Comparison of ENCODE assay signal across 10 cellular contexts in the genomic region with DNA sequence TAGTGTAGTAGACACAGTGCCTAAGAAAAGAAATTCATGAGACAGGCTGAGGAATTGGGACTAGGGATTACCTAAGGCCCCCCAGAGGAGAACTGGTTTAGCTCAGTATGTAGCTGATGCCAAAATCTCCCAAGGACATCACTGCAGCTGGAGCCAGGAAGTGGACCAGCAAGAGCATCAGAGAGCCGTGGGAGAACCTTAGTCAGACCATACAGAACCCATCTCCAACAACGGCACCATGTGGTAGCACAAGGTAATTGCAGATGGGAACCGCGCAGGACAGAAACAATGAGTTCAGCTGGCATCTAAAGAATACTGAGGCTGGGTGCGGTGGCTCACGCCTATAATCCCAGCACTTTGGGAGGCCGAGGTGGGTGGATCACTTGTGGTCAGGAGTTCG.
DNase-seq lines count a peak whose midpoint lies in the region; ATAC-seq and TF ChIP-seq lines count a peak whose summit lies in the region.
"Had no signal": no experiment of that assay in that cellular context is flagged by ENCODE, and none has a peak within 500 bp of the region (broad histone marks: within the 10 kb centered on the region; RNA-seq: fewer than 3 reads in every experiment).

No MANE protein-coding gene starts in this region.

- H2AK5ac ChIP-seq in IMR-90 (ENCODE audit: low read depth, low read length) (no peak overlapping the region), mesenchymal stem cell (ENCODE audit: low read length, severe bottlenecking) (no peak overlapping the region)

- H2AFZ ChIP-seq in IMR-90 (replicated peaks; ENCODE audit: low read length, poor library complexity) (no peak overlapping the region), mesenchymal stem cell (ENCODE audit: low read depth, low read length) (no peak overlapping the region)

- no peak for ATAC-seq in IMR-90 (ENCODE audit: low read depth)

- H3K27me3 ChIP-seq in IMR-90 (ENCODE audit: control insufficient read depth, insufficient read depth, low read length) (no peaks in the 10 kb centered on the region), mesenchymal stem cell (ENCODE audit: control insufficient read depth in 1 of 2, insufficient read depth in 1 of 2, low read length in 2 of 2) (no peaks in the 10 kb centered on the region), dorsolateral prefrontal cortex (peaks cover 0 to 3% (median 0%) of the 10 kb centered on the region in 45 donors), transverse colon (no peaks in the 10 kb centered on the region)

- no peak overlapping the region for H2BK20ac ChIP-seq in IMR-90 (ENCODE audit: low read depth, low read length)

- DNase-seq in DMS 273 (lab: John Stamatoyannopoulos, UW; ENCODE audit: unreplicated experiment): peak; percentile 13
- DNase-seq in DMS 273 treated with DMSO at 0.1 percent for 48 hours (lab: John Stamatoyannopoulos, UW): no peak
- DNase-seq in IMR-90: peak; percentile 12
- DNase-seq in astrocyte of the cerebellum (ENCODE audit: low read depth): no peak
- no peak for DNase-seq in mesenchymal stem cell
- DNase-seq in dorsolateral prefrontal cortex: no peak
- no peak for DNase-seq in transverse colon
- no peak for DNase-seq in NK-92 (lab: John Stamatoyannopoulos, UW; ENCODE audit: unreplicated experiment)
- DNase-seq: activated CD4-positive, alpha-beta T cell treated with anti-CD3 and anti-CD28 coated beads for 4 hours; caudate nucleus had no signal

- H2BK12ac ChIP-seq in mesenchymal stem cell (ENCODE audit: low read length in 2 of 2): no peak overlapping the region

- H3K4me3 ChIP-seq in IMR-90 (ENCODE audit: insufficient read depth, low read depth, low read length) (no peak overlapping the region), astrocyte of the cerebellum (ENCODE audit: low read depth, low read length) (no peak overlapping the region), mesenchymal stem cell (ENCODE audit: insufficient read depth in 1 of 2, low read depth in 1 of 2, low read length in 2 of 2) (no peak overlapping the region), dorsolateral prefrontal cortex (no peak overlapping the region), transverse colon (no peak overlapping the region)

- no peak for TF ChIP-seq EP300 in transverse colon (IDR thresholded peaks at IDR 0.05; ENCODE audit: low read depth)

- H4K5ac ChIP-seq in IMR-90 (ENCODE audit: low read depth, low read length): no peak overlapping the region

- 20% methylated on average over 1 of the region's 8 CpGs; no CpG with 5 or more reads in 1 of the 2 experiments for WGBS in IMR-90 (ENCODE audit: extremely low coverage in 2 of 2, insufficient read length in 1 of 2), 2 experiments
- 33% methylated on average over 7 of the region's 8 CpGs for WGBS in mesenchymal stem cell
- 40 to 59% methylated on average over 1 to 8 of the region's 8 CpGs for WGBS in transverse colon (ENCODE audit: low coverage in 1 of 2), 2 donors

- no peak overlapping the region for H2AK9ac ChIP-seq in IMR-90 (replicated peaks; ENCODE audit: low read depth, low read length, poor library complexity)

- no peaks in the 10 kb centered on the region for H3K36me3 ChIP-seq in IMR-90 (ENCODE audit: control insufficient read depth, insufficient read depth, low read length)
- no peaks in the 10 kb centered on the region for H3K36me3 ChIP-seq in mesenchymal stem cell (ENCODE audit: control insufficient read depth in 1 of 2, insufficient read depth in 2 of 2, low read depth in 1 of 2, low read length in 2 of 2)
- no peaks in the 10 kb centered on the region for H3K36me3 ChIP-seq in transverse colon

- in situ Hi-C loops in IMR-90 (cut with MboI; ENCODE audit: low sequenced_read_pairs) (no loop called here), astrocyte of the cerebellum (cut with HindIII; ENCODE audit: low sequenced_read_pairs) (no loop called here), transverse colon (cut with MboI; ENCODE audit: low pct_ligation_motif_present in 1 of 4, low pct_unique_long_range_greater_than_20kb in 1 of 4, low sequenced_read_pairs in 3 of 4) (no loop called here)

- H3K4me1 ChIP-seq in IMR-90 (ENCODE audit: control insufficient read depth, insufficient read depth, low read length) (peaks cover 6% of the 10 kb centered on the region; the same call in 1 of the 2 replicates), mesenchymal stem cell (ENCODE audit: control insufficient read depth, insufficient read depth, low read depth, low read length) (peaks cover 3% of the 10 kb centered on the region), transverse colon (no peaks in the 10 kb centered on the region)

- H3K14ac ChIP-seq in IMR-90 (replicated peaks; ENCODE audit: low read depth, low read length): no peak overlapping the region
- H3K14ac ChIP-seq in mesenchymal stem cell (ENCODE audit: low read length in 2 of 2): no peak overlapping the region

- peaks cover 8% of the 10 kb centered on the region for H3K9me1 ChIP-seq in IMR-90 (ENCODE audit: insufficient read depth, low read length)

- dilution Hi-C loops in IMR-90 (cut with HindIII; ENCODE audit: low sequenced_read_pairs, unreplicated experiment): no loop called here

- no peak overlapping the region for H3K56ac ChIP-seq in IMR-90 (ENCODE audit: extremely low read depth, insufficient read depth, low read length)

- TF ChIP-seq RAD21 in IMR-90 (IDR thresholded peaks at IDR 0.05; ENCODE audit: low read length): no peak; the same call in 1 of the 2 replicates

- H2BK5ac ChIP-seq in IMR-90 (ENCODE audit: low read depth, low read length, poor library complexity, severe bottlenecking) (no peak overlapping the region), mesenchymal stem cell (ENCODE audit: low read depth, low read length, poor library complexity, severe bottlenecking) (no peak overlapping the region)

- no peak overlapping the region for H3K4ac ChIP-seq in IMR-90 (ENCODE audit: low read depth, low read length)
- H3K4ac ChIP-seq in mesenchymal stem cell (ENCODE audit: low read depth in 1 of 2, low read length in 2 of 2): no peak overlapping the region

- H3K79me1 ChIP-seq in IMR-90 (ENCODE audit: low read depth in 1 of 2, low read length in 2 of 2) (no peaks in the 10 kb centered on the region), mesenchymal stem cell (replicated peaks; ENCODE audit: low read length, poor library complexity, severe bottlenecking) (no peaks in the 10 kb centered on the region)

- no peak overlapping the region for H3K27ac ChIP-seq in IMR-90 (ENCODE audit: insufficient read depth, low read length)
- no peak overlapping the region for H3K27ac ChIP-seq in mesenchymal stem cell (ENCODE audit: low read length, poor library complexity, severe bottlenecking)
- H3K27ac ChIP-seq in dorsolateral prefrontal cortex: no peak overlapping the region
- H3K27ac ChIP-seq in transverse colon: no peak overlapping the region

- H2BK15ac ChIP-seq in IMR-90 (ENCODE audit: low read depth, low read length) (no peak overlapping the region), mesenchymal stem cell (ENCODE audit: low read depth, poor library complexity, severe bottlenecking) (peak overlapping the region; percentile 40)

- H3K18ac ChIP-seq in IMR-90 (ENCODE audit: low read depth, low read length) (no peak overlapping the region), mesenchymal stem cell (ENCODE audit: low read depth in 1 of 2, low read length in 2 of 2) (no peak overlapping the region)

- H3K9me3 ChIP-seq in IMR-90 (ENCODE audit: control insufficient read depth, insufficient read depth, low read length): no peaks in the 10 kb centered on the region
- peaks cover 19% of the 10 kb centered on the region for H3K9me3 ChIP-seq in mesenchymal stem cell (ENCODE audit: control insufficient read depth, low read length)
- H3K9me3 ChIP-seq in transverse colon: no peaks in the 10 kb centered on the region

- 0 out of 2 replicates have a peak, but pooled peaks have one; percentile 18 for TF ChIP-seq CTCF in IMR-90 (conservative IDR thresholded peaks at IDR 0.05; ENCODE audit: low read depth, low read length)
- peak; percentile 20 for TF ChIP-seq CTCF in astrocyte of the cerebellum (IDR thresholded peaks at IDR 0.05; ENCODE audit: low read depth, low read length, missing control alignments)
- TF ChIP-seq CTCF in dorsolateral prefrontal cortex (IDR thresholded peaks at IDR 0.05 in 54 of 56, conservative IDR thresholded peaks at IDR 0.05 in 2 of 56; ENCODE audit: low read depth in 1 of 56, partially characterized antibody in 56 of 56): no peak
- no peak for TF ChIP-seq CTCF in transverse colon (IDR thresholded peaks at IDR 0.05)

- H3K9ac ChIP-seq in IMR-90 (ENCODE audit: low read depth, low read length) (no peak overlapping the region), mesenchymal stem cell (ENCODE audit: low read length) (no peak overlapping the region)

- H3K23ac ChIP-seq in IMR-90 (ENCODE audit: low read depth, low read length): no peak overlapping the region
- H3K23ac ChIP-seq in mesenchymal stem cell (ENCODE audit: low read length in 2 of 2): no peak overlapping the region

- intact Hi-C loops in IMR-90 (cut with micrococcal nuclease): no loop called here
- intact Hi-C loops in dorsolateral prefrontal cortex (cut with DNase I): no loop called here
- intact Hi-C loops in transverse colon (cut with DNase I; ENCODE audit: low total_unique reads): no loop called here

- H4K8ac ChIP-seq in IMR-90 (ENCODE audit: low read depth in 2 of 2, low read length in 2 of 2): no peak overlapping the region
- no peak overlapping the region for H4K8ac ChIP-seq in mesenchymal stem cell (ENCODE audit: low read length)

- no peak overlapping the region for H3K4me2 ChIP-seq in IMR-90 (ENCODE audit: low read depth, low read length)
- no peak overlapping the region for H3K4me2 ChIP-seq in mesenchymal stem cell (ENCODE audit: low read length, poor library complexity, severe bottlenecking)

- H4K20me1 ChIP-seq in IMR-90 (ENCODE audit: insufficient read depth, low read length): no peaks in the 10 kb centered on the region

- TF ChIP-seq POLR2A in IMR-90 (IDR thresholded peaks at IDR 0.05; ENCODE audit: low read depth, low read length): no peak
- TF ChIP-seq POLR2A in transverse colon (IDR thresholded peaks at IDR 0.05): no peak

- POLR2A ChIA-PET in IMR-90 (lab: Charles Lee; ENCODE audit: unreplicated experiment): no interaction called here

- CTCF ChIA-PET in IMR-90 (lab: Yijun Ruan, JAX): interaction anchor here (0.7 kb wide), 1 partner anchor 52 kb away, joined by 3 read pairs; no protein-coding TSS in a partner anchor

- BruUV-seq in IMR-90 (replicated peaks; lab: Mats Ljungman, UMichigan): no TSS peak

- peak overlapping the region; percentile 8; the same call in 1 of the 2 replicates for H2BK120ac ChIP-seq in IMR-90 (ENCODE audit: low read depth, low read length)
- H2BK120ac ChIP-seq in mesenchymal stem cell (ENCODE audit: low read depth, low read length): no peak overlapping the region

- no peak overlapping the region for H4K91ac ChIP-seq in IMR-90 (ENCODE audit: insufficient read depth, low read depth, low read length)
- no peak overlapping the region for H4K91ac ChIP-seq in mesenchymal stem cell (ENCODE audit: low read length)

Comparison
In these comparisons a context has a peak if more than half of its experiments do, and no peak if none do; other contexts are left out.
1. DNase-seq: peak in DMS 273 (single experiment) and IMR-90 (single experiment); none in DMS 273 treated with DMSO at 0.1 percent for 48 hours (single experiment), astrocyte of the cerebellum (single experiment), mesenchymal stem cell (single experiment), dorsolateral prefrontal cortex (0 of 10), transverse colon (single experiment) and NK-92 (single experiment).
2. CTCF ChIP-seq: peak in IMR-90 (single experiment) and astrocyte of the cerebellum (single experiment); none in dorsolateral prefrontal cortex (0 of 56) and transverse colon (0 of 5).